ENCODE assay signal across 3 cellular contexts in genomic region chr20:61691978-61692377, GRCh38.
TF ChIP-seq lines count a peak whose summit lies in the region.

No MANE protein-coding gene starts in this region.

TF ChIP-seq in HEK293, 187 proteins besides CTCF, POLR2A, EP300 and RAD21 (continued from another document):
- TF ChIP-seq, protein P1, sequence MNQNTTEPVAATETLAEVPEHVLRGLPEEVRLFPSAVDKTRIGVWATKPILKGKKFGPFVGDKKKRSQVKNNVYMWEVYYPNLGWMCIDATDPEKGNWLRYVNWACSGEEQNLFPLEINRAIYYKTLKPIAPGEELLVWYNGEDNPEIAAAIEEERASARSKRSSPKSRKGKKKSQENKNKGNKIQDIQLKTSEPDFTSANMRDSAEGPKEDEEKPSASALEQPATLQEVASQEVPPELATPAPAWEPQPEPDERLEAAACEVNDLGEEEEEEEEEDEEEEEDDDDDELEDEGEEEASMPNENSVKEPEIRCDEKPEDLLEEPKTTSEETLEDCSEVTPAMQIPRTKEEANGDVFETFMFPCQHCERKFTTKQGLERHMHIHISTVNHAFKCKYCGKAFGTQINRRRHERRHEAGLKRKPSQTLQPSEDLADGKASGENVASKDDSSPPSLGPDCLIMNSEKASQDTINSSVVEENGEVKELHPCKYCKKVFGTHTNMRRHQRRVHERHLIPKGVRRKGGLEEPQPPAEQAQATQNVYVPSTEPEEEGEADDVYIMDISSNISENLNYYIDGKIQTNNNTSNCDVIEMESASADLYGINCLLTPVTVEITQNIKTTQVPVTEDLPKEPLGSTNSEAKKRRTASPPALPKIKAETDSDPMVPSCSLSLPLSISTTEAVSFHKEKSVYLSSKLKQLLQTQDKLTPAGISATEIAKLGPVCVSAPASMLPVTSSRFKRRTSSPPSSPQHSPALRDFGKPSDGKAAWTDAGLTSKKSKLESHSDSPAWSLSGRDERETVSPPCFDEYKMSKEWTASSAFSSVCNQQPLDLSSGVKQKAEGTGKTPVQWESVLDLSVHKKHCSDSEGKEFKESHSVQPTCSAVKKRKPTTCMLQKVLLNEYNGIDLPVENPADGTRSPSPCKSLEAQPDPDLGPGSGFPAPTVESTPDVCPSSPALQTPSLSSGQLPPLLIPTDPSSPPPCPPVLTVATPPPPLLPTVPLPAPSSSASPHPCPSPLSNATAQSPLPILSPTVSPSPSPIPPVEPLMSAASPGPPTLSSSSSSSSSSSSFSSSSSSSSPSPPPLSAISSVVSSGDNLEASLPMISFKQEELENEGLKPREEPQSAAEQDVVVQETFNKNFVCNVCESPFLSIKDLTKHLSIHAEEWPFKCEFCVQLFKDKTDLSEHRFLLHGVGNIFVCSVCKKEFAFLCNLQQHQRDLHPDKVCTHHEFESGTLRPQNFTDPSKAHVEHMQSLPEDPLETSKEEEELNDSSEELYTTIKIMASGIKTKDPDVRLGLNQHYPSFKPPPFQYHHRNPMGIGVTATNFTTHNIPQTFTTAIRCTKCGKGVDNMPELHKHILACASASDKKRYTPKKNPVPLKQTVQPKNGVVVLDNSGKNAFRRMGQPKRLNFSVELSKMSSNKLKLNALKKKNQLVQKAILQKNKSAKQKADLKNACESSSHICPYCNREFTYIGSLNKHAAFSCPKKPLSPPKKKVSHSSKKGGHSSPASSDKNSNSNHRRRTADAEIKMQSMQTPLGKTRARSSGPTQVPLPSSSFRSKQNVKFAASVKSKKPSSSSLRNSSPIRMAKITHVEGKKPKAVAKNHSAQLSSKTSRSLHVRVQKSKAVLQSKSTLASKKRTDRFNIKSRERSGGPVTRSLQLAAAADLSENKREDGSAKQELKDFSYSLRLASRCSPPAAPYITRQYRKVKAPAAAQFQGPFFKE (tag by site-specific recombination; IDR thresholded peaks at IDR 0.05; ENCODE audit: borderline replicate concordance): no peak

TF ChIP-seq in IMR-90, 13 proteins besides CTCF, POLR2A, EP300 and RAD21 (continued from another document):
- TF ChIP-seq, protein P2, sequence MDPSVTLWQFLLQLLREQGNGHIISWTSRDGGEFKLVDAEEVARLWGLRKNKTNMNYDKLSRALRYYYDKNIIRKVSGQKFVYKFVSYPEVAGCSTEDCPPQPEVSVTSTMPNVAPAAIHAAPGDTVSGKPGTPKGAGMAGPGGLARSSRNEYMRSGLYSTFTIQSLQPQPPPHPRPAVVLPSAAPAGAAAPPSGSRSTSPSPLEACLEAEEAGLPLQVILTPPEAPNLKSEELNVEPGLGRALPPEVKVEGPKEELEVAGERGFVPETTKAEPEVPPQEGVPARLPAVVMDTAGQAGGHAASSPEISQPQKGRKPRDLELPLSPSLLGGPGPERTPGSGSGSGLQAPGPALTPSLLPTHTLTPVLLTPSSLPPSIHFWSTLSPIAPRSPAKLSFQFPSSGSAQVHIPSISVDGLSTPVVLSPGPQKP (IDR thresholded peaks at IDR 0.05; ENCODE audit: borderline replicate concordance, low read depth, low read length): no peak
- no peak for TF ChIP-seq NFE2L2 (IDR thresholded peaks at IDR 0.05; ENCODE audit: low read depth, low read length)
- no peak for TF ChIP-seq FOS (IDR thresholded peaks at IDR 0.05; ENCODE audit: low read depth, low read length)
- TF ChIP-seq MAZ (IDR thresholded peaks at IDR 0.05; ENCODE audit: borderline replicate concordance, low read depth, low read length): no peak
- no peak for TF ChIP-seq USF2 (IDR thresholded peaks at IDR 0.05; ENCODE audit: low read depth, low read length)

TF ChIP-seq in SK-N-SH treated with all-trans-retinoic acid at 6 μM for 48 hours, 23 proteins besides CTCF, POLR2A, EP300 and RAD21 (continued from another document):
- TF ChIP-seq, protein P3, sequence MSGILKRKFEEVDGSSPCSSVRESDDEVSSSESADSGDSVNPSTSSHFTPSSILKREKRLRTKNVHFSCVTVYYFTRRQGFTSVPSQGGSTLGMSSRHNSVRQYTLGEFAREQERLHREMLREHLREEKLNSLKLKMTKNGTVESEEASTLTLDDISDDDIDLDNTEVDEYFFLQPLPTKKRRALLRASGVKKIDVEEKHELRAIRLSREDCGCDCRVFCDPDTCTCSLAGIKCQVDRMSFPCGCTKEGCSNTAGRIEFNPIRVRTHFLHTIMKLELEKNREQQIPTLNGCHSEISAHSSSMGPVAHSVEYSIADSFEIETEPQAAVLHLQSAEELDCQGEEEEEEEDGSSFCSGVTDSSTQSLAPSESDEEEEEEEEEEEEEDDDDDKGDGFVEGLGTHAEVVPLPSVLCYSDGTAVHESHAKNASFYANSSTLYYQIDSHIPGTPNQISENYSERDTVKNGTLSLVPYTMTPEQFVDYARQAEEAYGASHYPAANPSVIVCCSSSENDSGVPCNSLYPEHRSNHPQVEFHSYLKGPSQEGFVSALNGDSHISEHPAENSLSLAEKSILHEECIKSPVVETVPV (CRISPR knock-in tag; IDR thresholded peaks at IDR 0.05): no peak
- TF ChIP-seq CREB5 (CRISPR knock-in tag; IDR thresholded peaks at IDR 0.05; ENCODE audit: low read depth): no peak
- no peak for TF ChIP-seq PPARA (CRISPR knock-in tag; IDR thresholded peaks at IDR 0.05; ENCODE audit: borderline replicate concordance)
- TF ChIP-seq ZNF70 (CRISPR knock-in tag; IDR thresholded peaks at IDR 0.05): no peak
- TF ChIP-seq ARNTL (CRISPR knock-in tag; IDR thresholded peaks at IDR 0.05; ENCODE audit: borderline replicate concordance, low read depth): no peak
- no peak for TF ChIP-seq ZC3H10 (CRISPR knock-in tag; IDR thresholded peaks at IDR 0.05)
- no peak for TF ChIP-seq RARB (CRISPR knock-in tag; IDR thresholded peaks at IDR 0.05)
- no peak for TF ChIP-seq TOX (CRISPR knock-in tag; IDR thresholded peaks at IDR 0.05; ENCODE audit: borderline replicate concordance)
- no peak for TF ChIP-seq BACH2 (CRISPR knock-in tag; IDR thresholded peaks at IDR 0.05; ENCODE audit: borderline replicate concordance)
- TF ChIP-seq, protein P4, sequence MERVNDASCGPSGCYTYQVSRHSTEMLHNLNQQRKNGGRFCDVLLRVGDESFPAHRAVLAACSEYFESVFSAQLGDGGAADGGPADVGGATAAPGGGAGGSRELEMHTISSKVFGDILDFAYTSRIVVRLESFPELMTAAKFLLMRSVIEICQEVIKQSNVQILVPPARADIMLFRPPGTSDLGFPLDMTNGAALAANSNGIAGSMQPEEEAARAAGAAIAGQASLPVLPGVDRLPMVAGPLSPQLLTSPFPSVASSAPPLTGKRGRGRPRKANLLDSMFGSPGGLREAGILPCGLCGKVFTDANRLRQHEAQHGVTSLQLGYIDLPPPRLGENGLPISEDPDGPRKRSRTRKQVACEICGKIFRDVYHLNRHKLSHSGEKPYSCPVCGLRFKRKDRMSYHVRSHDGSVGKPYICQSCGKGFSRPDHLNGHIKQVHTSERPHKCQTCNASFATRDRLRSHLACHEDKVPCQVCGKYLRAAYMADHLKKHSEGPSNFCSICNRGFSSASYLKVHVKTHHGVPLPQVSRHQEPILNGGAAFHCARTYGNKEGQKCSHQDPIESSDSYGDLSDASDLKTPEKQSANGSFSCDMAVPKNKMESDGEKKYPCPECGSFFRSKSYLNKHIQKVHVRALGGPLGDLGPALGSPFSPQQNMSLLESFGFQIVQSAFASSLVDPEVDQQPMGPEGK (CRISPR knock-in tag; IDR thresholded peaks at IDR 0.05; ENCODE audit: borderline replicate concordance): no peak
- no peak for TF ChIP-seq SNAI2 (CRISPR knock-in tag; IDR thresholded peaks at IDR 0.05)
- no peak for TF ChIP-seq ZFP3 (CRISPR knock-in tag; IDR thresholded peaks at IDR 0.05)
- no peak for TF ChIP-seq ISL1 (CRISPR knock-in tag; IDR thresholded peaks at IDR 0.05)
- TF ChIP-seq OSR1 (CRISPR knock-in tag; IDR thresholded peaks at IDR 0.05): no peak
- no peak for TF ChIP-seq CSDC2 (CRISPR knock-in tag; IDR thresholded peaks at IDR 0.05)
- TF ChIP-seq, protein P5, sequence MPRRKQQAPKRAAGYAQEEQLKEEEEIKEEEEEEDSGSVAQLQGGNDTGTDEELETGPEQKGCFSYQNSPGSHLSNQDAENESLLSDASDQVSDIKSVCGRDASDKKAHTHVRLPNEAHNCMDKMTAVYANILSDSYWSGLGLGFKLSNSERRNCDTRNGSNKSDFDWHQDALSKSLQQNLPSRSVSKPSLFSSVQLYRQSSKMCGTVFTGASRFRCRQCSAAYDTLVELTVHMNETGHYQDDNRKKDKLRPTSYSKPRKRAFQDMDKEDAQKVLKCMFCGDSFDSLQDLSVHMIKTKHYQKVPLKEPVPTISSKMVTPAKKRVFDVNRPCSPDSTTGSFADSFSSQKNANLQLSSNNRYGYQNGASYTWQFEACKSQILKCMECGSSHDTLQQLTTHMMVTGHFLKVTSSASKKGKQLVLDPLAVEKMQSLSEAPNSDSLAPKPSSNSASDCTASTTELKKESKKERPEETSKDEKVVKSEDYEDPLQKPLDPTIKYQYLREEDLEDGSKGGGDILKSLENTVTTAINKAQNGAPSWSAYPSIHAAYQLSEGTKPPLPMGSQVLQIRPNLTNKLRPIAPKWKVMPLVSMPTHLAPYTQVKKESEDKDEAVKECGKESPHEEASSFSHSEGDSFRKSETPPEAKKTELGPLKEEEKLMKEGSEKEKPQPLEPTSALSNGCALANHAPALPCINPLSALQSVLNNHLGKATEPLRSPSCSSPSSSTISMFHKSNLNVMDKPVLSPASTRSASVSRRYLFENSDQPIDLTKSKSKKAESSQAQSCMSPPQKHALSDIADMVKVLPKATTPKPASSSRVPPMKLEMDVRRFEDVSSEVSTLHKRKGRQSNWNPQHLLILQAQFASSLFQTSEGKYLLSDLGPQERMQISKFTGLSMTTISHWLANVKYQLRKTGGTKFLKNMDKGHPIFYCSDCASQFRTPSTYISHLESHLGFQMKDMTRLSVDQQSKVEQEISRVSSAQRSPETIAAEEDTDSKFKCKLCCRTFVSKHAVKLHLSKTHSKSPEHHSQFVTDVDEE (CRISPR knock-in tag; IDR thresholded peaks at IDR 0.05): no peak
